Comparison of ENCODE assay signal across 18 cellular contexts in the genomic region with DNA sequence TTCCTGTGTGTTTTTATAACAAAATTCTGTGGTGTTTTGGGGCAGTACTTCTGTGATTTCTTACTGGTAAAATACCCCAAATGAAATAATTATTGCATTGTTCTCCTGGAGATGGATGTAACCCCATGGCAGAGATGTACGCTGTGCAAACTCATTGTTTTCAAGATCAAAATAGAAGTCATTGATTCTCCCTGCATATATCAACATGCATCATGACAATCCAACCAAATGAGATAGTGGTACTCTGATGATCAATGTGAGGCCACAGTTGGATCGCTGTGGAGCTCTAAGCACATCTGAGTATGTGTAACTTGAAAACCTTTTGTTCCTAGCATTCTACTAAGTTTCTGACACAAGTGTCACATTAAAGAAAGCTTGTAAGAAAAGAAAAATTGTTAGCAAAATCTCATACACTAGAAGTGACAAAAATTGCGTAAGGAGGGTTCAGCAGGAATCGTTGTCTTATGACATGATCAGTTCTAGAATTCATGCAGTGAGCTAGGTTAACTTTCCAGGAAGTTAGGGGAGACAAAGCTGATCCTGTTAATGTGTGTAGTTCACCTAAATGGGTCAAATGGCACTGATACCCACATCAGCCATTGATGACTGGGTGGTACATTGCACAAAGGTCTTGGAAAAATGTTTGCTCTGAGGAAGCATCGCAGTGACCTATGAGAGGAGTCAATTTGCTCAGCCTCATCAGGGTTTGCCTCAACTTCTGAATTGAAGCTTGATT.
A peak's percentile ranks its signal among the peaks of the same experiment; 100 is the strongest.
DNase-seq lines count a peak whose midpoint lies in the region; ATAC-seq and TF ChIP-seq lines count a peak whose summit lies in the region.
"Had no signal": no experiment of that assay in that cellular context is flagged by ENCODE, and none has a peak within 500 bp of the region (broad histone marks: within the 10 kb centered on the region; RNA-seq: fewer than 3 reads in every experiment).

No MANE protein-coding gene starts in this region.

- TF ChIP-seq CTCF in dorsolateral prefrontal cortex (IDR thresholded peaks at IDR 0.05 in 54 of 56, conservative IDR thresholded peaks at IDR 0.05 in 2 of 56; ENCODE audit: low read depth in 1 of 56, partially characterized antibody in 56 of 56) (no peak), progenitor cell of endocrine pancreas (IDR thresholded peaks at IDR 0.05; ENCODE audit: unreplicated experiment) (no peak)

- H3K9me3 Mint-ChIP-seq in progenitor cell of endocrine pancreas (ENCODE audit: low read depth), result peaks cover 3% of the 10 kb centered on the region

- H3K27ac Mint-ChIP-seq in progenitor cell of endocrine pancreas, result peak overlapping the region; percentile 17

- no peaks in the 10 kb centered on the region for H3K27me3 ChIP-seq in dorsolateral prefrontal cortex
- H3K27me3 ChIP-seq in layer of hippocampus (ENCODE audit: control insufficient read depth, insufficient read depth, low read length), result no peaks in the 10 kb centered on the region
- H3K27me3 ChIP-seq: BLaER1 treated with 17β-estradiol and CSF1 and Interleukin-3, amounts not matched to agents 10 nM and 100 nM had no signal

- H3K4me1 Mint-ChIP-seq in progenitor cell of endocrine pancreas (ENCODE audit: low read depth), result peaks cover 38% of the 10 kb centered on the region

- peaks cover 3% of the 10 kb centered on the region for H3K36me3 Mint-ChIP-seq in progenitor cell of endocrine pancreas (ENCODE audit: insufficient read depth)

- H3K27me3 Mint-ChIP-seq in progenitor cell of endocrine pancreas, result no peaks in the 10 kb centered on the region

- no peak overlapping the region for H3K4me3 Mint-ChIP-seq in progenitor cell of endocrine pancreas (ENCODE audit: low read depth)

- intact Hi-C loops in dorsolateral prefrontal cortex (cut with DNase I), result loop anchor here in 1 of 2 donors (2.0 to 5.0 kb wide), 2 partner anchors 41 to 142 kb away; no protein-coding TSS in a partner anchor

- H3K27ac ChIP-seq in dorsolateral prefrontal cortex, result peak overlapping the region; percentile 42 to 98 (median 92)
- peak overlapping the region; percentile 87 for H3K27ac ChIP-seq in layer of hippocampus (ENCODE audit: low read depth, low read length)
- H3K27ac ChIP-seq: A549; BLaER1 treated with 17β-estradiol and CSF1 and Interleukin-3, amounts not matched to agents 10 nM and 100 nM had no signal

- H3K4me3 ChIP-seq in dorsolateral prefrontal cortex, result peak overlapping the region in 24 of 59 donors; percentile 0 to 40 (median 13)
- H3K4me3 ChIP-seq: A549; BLaER1 treated with 17β-estradiol and CSF1 and Interleukin-3, amounts not matched to agents 10 nM and 100 nM had no signal

- peak; percentile 17 for DNase-seq in CD1c-positive myeloid dendritic cell (ENCODE audit: extremely low spot score)
- DNase-seq in dorsolateral prefrontal cortex, result peak in 1 of 10 donors; percentile 45
- no peak for DNase-seq in progenitor cell of endocrine pancreas (ENCODE audit: low spot score, unreplicated experiment)
- DNase-seq in iPS-NIHi11 (ENCODE audit: low spot score), result no peak
- no peak for DNase-seq in activated CD4-positive, alpha-beta T cell treated with anti-CD3 and anti-CD28 coated beads, Interleukin-2, amount 50 U/mL, for 48 hours
- DNase-seq: KBM-7, MV-4-11, NCI-H1417, NCI-H187, NCI-H2107, NCI-H510A, NCI-H82, SHP77 treated with DMSO at 0.1 percent for 48 hours had no signal

- no peak for ATAC-seq in GM18909 (IDR thresholded peaks at IDR 0.05; ENCODE audit: poor library complexity, unreplicated experiment)
- no peak for ATAC-seq in HG03135 (IDR thresholded peaks at IDR 0.05; ENCODE audit: unreplicated experiment)
- ATAC-seq: A549 had no signal
